8 cellular contexts compared by ENCODE assay signal in the genomic region with DNA sequence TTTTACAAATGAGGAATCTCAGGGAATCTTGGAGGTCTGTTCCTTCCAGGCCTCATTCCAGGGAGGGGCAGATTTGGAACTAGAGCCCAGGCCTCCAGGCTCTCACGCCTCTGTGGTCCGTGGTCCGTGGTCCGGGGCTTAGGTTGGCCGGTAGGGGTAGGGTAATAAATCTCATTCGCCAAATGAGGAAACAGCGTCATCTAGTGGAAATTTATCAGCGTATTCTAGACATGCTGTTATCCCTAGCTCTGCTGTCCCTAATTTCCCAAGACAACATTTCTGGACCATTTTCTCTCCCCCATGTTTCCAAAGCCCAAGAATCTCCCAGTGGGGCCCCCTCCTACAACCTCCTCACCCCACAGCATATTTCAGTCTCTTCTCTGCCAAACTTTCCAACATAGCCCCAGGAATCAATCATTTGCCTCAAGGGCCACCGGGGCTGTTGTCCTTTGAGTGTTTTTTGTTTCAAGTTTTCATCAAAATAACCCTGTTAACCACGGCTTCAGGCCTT.
DNase-seq lines count a peak whose midpoint lies in the region; ATAC-seq and TF ChIP-seq lines count a peak whose summit lies in the region.

No MANE protein-coding gene starts in this region.

- H3K36me3 ChIP-seq in right atrium auricular region = no peaks in the 10 kb centered on the region

- H3K4me1 ChIP-seq in right atrium auricular region = no peaks in the 10 kb centered on the region

- no peak overlapping the region for H3K4me3 ChIP-seq in right atrium auricular region

- peak; percentile 79 to 90 for TF ChIP-seq CTCF in right atrium auricular region (IDR thresholded peaks at IDR 0.05)

- no peaks in the 10 kb centered on the region for H3K27me3 ChIP-seq in right atrium auricular region

- H3K9me3 ChIP-seq in right atrium auricular region = no peaks in the 10 kb centered on the region

- ATAC-seq in GM21825 (IDR thresholded peaks at IDR 0.05; ENCODE audit: unreplicated experiment) (peak; percentile 91), GM19328 (IDR thresholded peaks at IDR 0.05; ENCODE audit: unreplicated experiment) (no peak)

- H3K27ac ChIP-seq in right atrium auricular region = no peak overlapping the region

- DNase-seq in GM03348 (ENCODE audit: low spot score) = peak; percentile 86
- peak; percentile 75 to 87 for DNase-seq in Kasumi-1 (lab: John Stamatoyannopoulos, UW)
- peak; percentile 88 for DNase-seq in OCI-M2 (lab: John Stamatoyannopoulos, UW; ENCODE audit: unreplicated experiment)
- peak in 41 of 56 donors; percentile 3 to 75 (median 21) for DNase-seq in amygdala (lab: John Stamatoyannopoulos, UW)
- DNase-seq in right atrium auricular region (ENCODE audit: low spot score) = no peak
- DNase-seq in putamen (ENCODE audit: low spot score) = peak; percentile 82
